23 cellular contexts compared by ENCODE assay signal in genomic region chr16:27841911-27842310, GRCh38.
"Had no signal": no experiment of that assay in that cellular context is flagged by ENCODE, and none has a peak within 500 bp of the region (broad histone marks: within the 10 kb centered on the region; RNA-seq: fewer than 3 reads in every experiment).

No MANE protein-coding gene starts in this region.

- ATAC-seq: effector memory CD8-positive, alpha-beta T cell; heart right ventricle; left lobe of liver; mucosa of descending colon; natural killer cell treated with Interleukin-12 subunit alpha and Interleukin-12 subunit beta and Interleukin-15 and Interleukin-18, amount 100 ng/mL, for 72 hours; pancreas; stimulated activated naive B cell treated with anti-CD40 and anti-IgM and Interleukin-4, amounts not matched to agents 10 μg/mL and 1 μg/mL and 100 μg/mL, for 72 hours had no signal

- DNase-seq: dermis blood vessel endothelial cell; effector memory CD8-positive, alpha-beta T cell; erythroblast; esophagus squamous epithelium; foreskin melanocyte; glutamatergic neuron; heart right ventricle; hippocampal formation; kidney; mucosa of descending colon; naive B cell; stimulated activated CD4-positive, alpha-beta T cell treated with anti-CD3 and anti-CD28 coated beads, Interleukin-15, amount 100 ng/mL, for 24 hours; stimulated activated CD4-positive, alpha-beta T cell treated with anti-CD3 and anti-CD28 coated beads, Interleukin-2, amount 100 ng/mL, for 48 hours; stimulated activated naive B cell treated with anti-CD40 and anti-IgM and Interleukin-4, amounts not matched to agents 10 μg/mL and 1 μg/mL and 100 μg/mL, for 72 hours; transverse colon had no signal

- H3K4me1 ChIP-seq: esophagus squamous epithelium, heart right ventricle, pancreas, right atrium auricular region, transverse colon had no signal

- H3K36me3 ChIP-seq: esophagus squamous epithelium, heart right ventricle, neutrophil, pancreas, right atrium auricular region, transverse colon had no signal

- H3K4me3 ChIP-seq: coronary artery, esophagus squamous epithelium, heart right ventricle, lung, mucosa of descending colon, pancreas, right atrium auricular region, skin epidermis, transverse colon had no signal

- H3K27me3 ChIP-seq: pancreas, right atrium auricular region, transverse colon had no signal

- H3K9me3 ChIP-seq: esophagus squamous epithelium, mucosa of descending colon, neutrophil, pancreas, right atrium auricular region, transverse colon had no signal

- H3K27ac ChIP-seq: coronary artery, esophagus squamous epithelium, heart right ventricle, neutrophil, pancreas, right atrium auricular region, skin epidermis, transverse colon had no signal
